Comparison of ENCODE assay signal across 1 cellular context in the genomic region with DNA sequence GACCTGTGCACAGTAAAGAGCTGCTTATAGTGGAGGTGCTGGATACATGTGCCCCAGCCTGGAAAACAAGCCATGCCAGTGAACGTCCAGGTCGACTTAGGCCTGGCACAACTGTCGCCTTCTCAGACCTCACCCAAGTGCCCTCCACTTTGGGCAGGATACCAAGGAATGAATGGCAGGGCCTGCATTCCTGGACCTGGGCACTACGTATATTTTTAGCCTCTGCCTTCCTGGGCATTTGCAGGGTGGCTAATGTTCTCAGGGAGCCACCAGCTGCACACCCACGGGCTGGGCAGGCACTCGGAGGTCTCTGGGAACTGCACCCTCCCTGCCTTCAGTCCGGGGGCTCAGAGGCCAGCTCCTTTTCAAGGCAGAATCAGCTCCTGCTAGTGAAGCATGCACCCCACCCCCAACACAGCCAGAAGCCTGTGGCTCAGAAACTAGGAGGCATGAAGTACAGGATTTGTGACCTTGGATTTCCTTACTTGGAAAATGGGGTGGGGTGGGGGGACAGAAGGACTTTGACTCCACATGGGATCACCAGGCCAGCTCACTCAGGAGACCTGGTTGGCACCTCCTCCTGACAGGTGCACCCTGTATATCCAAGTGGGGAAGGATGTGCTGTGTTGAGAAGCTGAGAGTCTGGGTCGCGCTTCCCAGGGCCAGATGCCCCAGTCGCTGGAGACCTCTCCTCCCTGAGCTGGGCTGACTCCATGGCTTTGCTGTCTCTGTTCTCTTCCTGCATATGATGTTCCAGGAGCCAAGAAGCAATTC.
TF ChIP-seq lines count a peak whose summit lies in the region.

No MANE protein-coding gene starts in this region.

TF ChIP-seq in SK-N-SH, 30 proteins besides CTCF, POLR2A, EP300 and RAD21:
- TF ChIP-seq FOXM1 (IDR thresholded peaks at IDR 0.05; ENCODE audit: low read depth) (no peak), RXRA (IDR thresholded peaks at IDR 0.05; ENCODE audit: borderline replicate concordance, low read depth) (no peak), YY1 (IDR thresholded peaks at IDR 0.05; ENCODE audit: low read depth) (no peak), SIN3A (IDR thresholded peaks at IDR 0.05; ENCODE audit: borderline replicate concordance, low read depth, low read length) (no peak), EZH2phosphoT487 (IDR thresholded peaks at IDR 0.05; ENCODE audit: borderline replicate concordance, low read depth) (no peak), TCF12 (IDR thresholded peaks at IDR 0.05) (no peak)
- TF ChIP-seq, protein P1, sequence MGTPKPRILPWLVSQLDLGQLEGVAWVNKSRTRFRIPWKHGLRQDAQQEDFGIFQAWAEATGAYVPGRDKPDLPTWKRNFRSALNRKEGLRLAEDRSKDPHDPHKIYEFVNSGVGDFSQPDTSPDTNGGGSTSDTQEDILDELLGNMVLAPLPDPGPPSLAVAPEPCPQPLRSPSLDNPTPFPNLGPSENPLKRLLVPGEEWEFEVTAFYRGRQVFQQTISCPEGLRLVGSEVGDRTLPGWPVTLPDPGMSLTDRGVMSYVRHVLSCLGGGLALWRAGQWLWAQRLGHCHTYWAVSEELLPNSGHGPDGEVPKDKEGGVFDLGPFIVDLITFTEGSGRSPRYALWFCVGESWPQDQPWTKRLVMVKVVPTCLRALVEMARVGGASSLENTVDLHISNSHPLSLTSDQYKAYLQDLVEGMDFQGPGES (IDR thresholded peaks at IDR 0.05; ENCODE audit: low read depth, low read length): no peak
